24 cellular contexts compared by ENCODE assay signal in genomic region chr10:71641986-71642385, GRCh38.
"Had no signal": no experiment of that assay in that cellular context is flagged by ENCODE, and none has a peak within 500 bp of the region (broad histone marks: within the 10 kb centered on the region; RNA-seq: fewer than 3 reads in every experiment).

No MANE protein-coding gene starts in this region.

- H3K27ac Mint-ChIP-seq: dendritic cell treated with granulocyte-macrophage colony-stimulating factor and Interleukin-4, amounts not matched to agents 40 ng/mL and 50 ng/mL, for 4 days; effector memory CD8-positive, alpha-beta T cell; endodermal cell had no signal

- H3K4me1 ChIP-seq: foreskin keratinocyte had no signal

- H3K9me3 ChIP-seq: colonic mucosa, esophagus muscularis mucosa, esophagus squamous epithelium, gastrocnemius medialis, gastroesophageal sphincter, heart left ventricle, heart right ventricle had no signal

- H3K36me3 ChIP-seq: colonic mucosa, esophagus muscularis mucosa, esophagus squamous epithelium, gastrocnemius medialis, gastroesophageal sphincter, heart left ventricle, heart right ventricle had no signal

- H3K4me3 ChIP-seq: colonic mucosa, coronary artery, dorsolateral prefrontal cortex, esophagus muscularis mucosa, esophagus squamous epithelium, gastrocnemius medialis, gastroesophageal sphincter, heart left ventricle, heart right ventricle had no signal

- H3K27ac ChIP-seq: colonic mucosa, coronary artery, dorsolateral prefrontal cortex, epithelial cell of prostate, esophagus muscularis mucosa, esophagus squamous epithelium, foreskin keratinocyte, gastrocnemius medialis, gastroesophageal sphincter, heart left ventricle, heart right ventricle had no signal

- ATAC-seq: effector memory CD8-positive, alpha-beta T cell; esophagus mucosa; foreskin keratinocyte; gastrocnemius medialis; gastroesophageal sphincter; heart left ventricle; heart right ventricle had no signal

- H3K4me3 Mint-ChIP-seq: dendritic cell treated with granulocyte-macrophage colony-stimulating factor and Interleukin-4, amounts not matched to agents 40 ng/mL and 50 ng/mL, for 4 days; effector memory CD8-positive, alpha-beta T cell; endodermal cell had no signal

- DNase-seq: colonic mucosa; dermis blood vessel endothelial cell; dorsolateral prefrontal cortex; effector CD4-positive, alpha-beta T cell; effector CD8-positive, alpha-beta T cell; effector memory CD4-positive, alpha-beta T cell; effector memory CD8-positive, alpha-beta T cell; endodermal cell; erythroblast; esophagus squamous epithelium; foreskin fibroblast; foreskin keratinocyte; foreskin melanocyte; gastrocnemius medialis; glutamatergic neuron; head of caudate nucleus; heart left ventricle; heart right ventricle had no signal

- H3K9me3 Mint-ChIP-seq: dendritic cell treated with granulocyte-macrophage colony-stimulating factor and Interleukin-4, amounts not matched to agents 40 ng/mL and 50 ng/mL, for 4 days; effector memory CD8-positive, alpha-beta T cell; endodermal cell had no signal

- H3K27me3 ChIP-seq: colonic mucosa, dorsolateral prefrontal cortex, esophagus muscularis mucosa, gastrocnemius medialis, gastroesophageal sphincter had no signal
